Comparison of ENCODE assay signal across 1 cellular context in the genomic region with DNA sequence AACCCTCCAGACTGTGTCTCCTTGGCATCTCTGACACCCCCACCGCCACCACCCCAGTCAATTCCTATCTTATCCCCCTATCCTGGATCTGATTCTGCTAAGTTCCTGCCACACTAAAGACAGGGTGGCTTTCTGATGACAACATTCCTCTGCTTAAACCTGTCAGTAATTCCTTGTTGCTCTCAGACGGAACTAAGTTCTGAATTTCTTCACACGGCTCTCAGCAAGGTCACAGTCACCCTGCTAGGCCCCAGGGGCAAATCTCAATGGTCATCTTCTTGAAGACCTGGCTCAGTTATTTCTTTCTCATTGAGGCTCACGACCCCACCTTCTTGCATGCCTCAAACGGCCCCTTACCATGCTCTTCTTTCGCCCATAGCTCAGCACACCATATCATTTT.
TF ChIP-seq lines count a peak whose summit lies in the region.

No MANE protein-coding gene starts in this region.

TF ChIP-seq in IMR-90, 13 proteins besides CTCF, POLR2A, EP300 and RAD21:
- TF ChIP-seq MAZ (IDR thresholded peaks at IDR 0.05; ENCODE audit: borderline replicate concordance, low read depth, low read length) (no peak), BHLHE40 (IDR thresholded peaks at IDR 0.05; ENCODE audit: low read depth, low read length) (no peak), MAFK (IDR thresholded peaks at IDR 0.05; ENCODE audit: low read depth, low read length) (no peak), SMC3 (IDR thresholded peaks at IDR 0.05; ENCODE audit: low read depth, low read length) (no peak), RFX5 (IDR thresholded peaks at IDR 0.05; ENCODE audit: low read depth, low read length) (no peak), FOS (IDR thresholded peaks at IDR 0.05; ENCODE audit: low read depth, low read length) (no peak), RCOR1 (IDR thresholded peaks at IDR 0.05; ENCODE audit: insufficient replicate concordance, low read length) (no peak), CHD1 (IDR thresholded peaks at IDR 0.05; ENCODE audit: low read depth, low read length) (no peak), NFE2L2 (IDR thresholded peaks at IDR 0.05; ENCODE audit: low read depth, low read length) (no peak), USF2 (IDR thresholded peaks at IDR 0.05; ENCODE audit: low read depth, low read length) (no peak), CEBPB (IDR thresholded peaks at IDR 0.05; ENCODE audit: low read depth, low read length) (no peak), MXI1 (IDR thresholded peaks at IDR 0.05; ENCODE audit: borderline replicate concordance, low read depth, low read length) (no peak)
- TF ChIP-seq, protein P1, sequence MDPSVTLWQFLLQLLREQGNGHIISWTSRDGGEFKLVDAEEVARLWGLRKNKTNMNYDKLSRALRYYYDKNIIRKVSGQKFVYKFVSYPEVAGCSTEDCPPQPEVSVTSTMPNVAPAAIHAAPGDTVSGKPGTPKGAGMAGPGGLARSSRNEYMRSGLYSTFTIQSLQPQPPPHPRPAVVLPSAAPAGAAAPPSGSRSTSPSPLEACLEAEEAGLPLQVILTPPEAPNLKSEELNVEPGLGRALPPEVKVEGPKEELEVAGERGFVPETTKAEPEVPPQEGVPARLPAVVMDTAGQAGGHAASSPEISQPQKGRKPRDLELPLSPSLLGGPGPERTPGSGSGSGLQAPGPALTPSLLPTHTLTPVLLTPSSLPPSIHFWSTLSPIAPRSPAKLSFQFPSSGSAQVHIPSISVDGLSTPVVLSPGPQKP (IDR thresholded peaks at IDR 0.05; ENCODE audit: borderline replicate concordance, low read depth, low read length): no peak
TF ChIP-seq in IMR-90: peak in this region for 0.
